Comparison of ENCODE assay signal across 10 cellular contexts in the genomic region with DNA sequence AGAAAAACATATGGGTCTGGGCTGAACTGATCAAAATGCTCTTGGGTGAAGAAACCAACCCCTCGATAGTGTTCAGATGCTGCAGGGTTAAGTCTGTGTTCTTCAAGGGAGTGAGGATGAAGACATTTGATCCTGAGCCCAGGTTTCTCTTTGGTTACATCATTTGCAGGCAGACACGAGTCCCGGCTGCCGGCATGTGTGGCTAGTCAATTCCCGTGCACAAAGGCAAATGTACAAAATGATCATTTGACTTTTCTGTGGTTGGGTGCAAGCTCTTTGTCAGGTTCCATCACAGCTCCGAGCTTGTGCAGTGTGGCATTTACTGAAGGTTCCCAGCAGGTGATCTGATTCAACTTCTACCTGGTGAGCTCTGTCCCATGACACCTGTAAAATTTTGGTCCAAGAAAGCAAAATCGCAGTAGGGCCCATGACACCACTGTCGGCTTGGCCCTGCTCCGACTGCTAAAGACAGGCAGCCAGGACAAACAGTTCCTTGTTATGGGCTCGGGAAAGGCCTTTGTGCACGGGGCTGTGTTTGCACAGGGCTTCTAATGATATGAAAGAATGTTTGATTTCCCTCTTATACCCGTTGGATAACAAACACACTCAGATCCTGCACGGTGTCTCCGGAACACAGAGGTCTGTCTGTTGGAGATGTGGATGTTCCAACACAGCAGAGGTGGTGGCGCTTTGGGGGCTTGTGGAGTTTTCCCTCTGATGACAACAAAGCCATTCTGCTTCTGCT. TPM values are rescaled to one million over a fixed set of nuclear protein-coding genes. Genes with fewer than 3 reads are reported as not detected.
DNase-seq lines count a peak whose midpoint lies in the region; ATAC-seq, FAIRE-seq and TF ChIP-seq lines count a peak whose summit lies in the region.
"Had no signal": no experiment of that assay in that cellular context is flagged by ENCODE, and none has a peak within 500 bp of the region (broad histone marks: within the 10 kb centered on the region; RNA-seq: fewer than 3 reads in every experiment).

No MANE protein-coding gene starts in this region.

- H3K27ac ChIP-seq in endothelial cell of umbilical vein (ENCODE audit: insufficient read depth, low read depth, low read length) (no peak overlapping the region), neural cell (ENCODE audit: low read length) (peak overlapping the region; percentile 1), smooth muscle cell (ENCODE audit: low read depth) (no peak overlapping the region)

- no peak for TF ChIP-seq RAD21 in neural cell (conservative IDR thresholded peaks at IDR 0.05)

- intact Hi-C loops in endothelial cell of umbilical vein (cut with micrococcal nuclease) = loop anchor here (2.0 to 10.0 kb wide), 4 partner anchors 106 to 1000 kb away; partner anchors contain the start of gene BACH2

- H3K4me2 ChIP-seq in endothelial cell of umbilical vein (ENCODE audit: insufficient read depth, low read length) = no peak overlapping the region
- H3K4me2 ChIP-seq in neural cell (ENCODE audit: low read length) = no peak overlapping the region
- no peak overlapping the region for H3K4me2 ChIP-seq in smooth muscle cell

- WGBS in smooth muscle cell (ENCODE audit: low lambda C conversion rate) = 92% methylated on average over 15 of the region's 15 CpGs

- dilution Hi-C loops in endothelial cell of umbilical vein (cut with MboI; ENCODE audit: extremely low pct_ligation_motif_present, low sequenced_read_pairs) = no loop called here

- no peak for TF ChIP-seq EP300 in neural cell (conservative IDR thresholded peaks at IDR 0.05; ENCODE audit: poor library complexity, severe bottlenecking)

- no peak overlapping the region for H2AFZ ChIP-seq in endothelial cell of umbilical vein (ENCODE audit: low read depth, low read length)
- H2AFZ ChIP-seq in neural cell (ENCODE audit: low read depth, low read length) = no peak overlapping the region
- no peak overlapping the region for H2AFZ ChIP-seq in smooth muscle cell (ENCODE audit: low read depth)

- H3K9me3 ChIP-seq in endothelial cell of umbilical vein (replicated peaks; ENCODE audit: control insufficient read depth, insufficient read depth, low read length) (no peaks in the 10 kb centered on the region), neural cell (ENCODE audit: low read length) (no peaks in the 10 kb centered on the region), smooth muscle cell (replicated peaks; ENCODE audit: low read depth) (no peaks in the 10 kb centered on the region)

- DNase-seq in COLO829 (ENCODE audit: low spot score) (peak; percentile 85), NCI-H460 (ENCODE audit: extremely low read depth, low read depth) (peak; percentile 38), endothelial cell of umbilical vein (ENCODE audit: low read depth, low spot score) (no peak), smooth muscle cell (lab: John Stamatoyannopoulos, UW; ENCODE audit: unreplicated experiment) (no peak), NOMO-1 (lab: John Stamatoyannopoulos, UW; ENCODE audit: unreplicated experiment in 2 of 2) (no peak), HTR-8/SVneo (ENCODE audit: insufficient read length, low spot score) (no peak)

- H3K27me3 ChIP-seq in endothelial cell of umbilical vein (ENCODE audit: control insufficient read depth in 2 of 2, insufficient read depth in 2 of 2, low read length in 2 of 2) (peaks cover 0 to 10% of the 10 kb centered on the region in 2 experiments), neural cell (ENCODE audit: insufficient read depth, low read depth, low read length) (no peaks in the 10 kb centered on the region), smooth muscle cell (ENCODE audit: low read depth) (no peaks in the 10 kb centered on the region)

- CTCF ChIA-PET in endothelial cell of umbilical vein (lab: Charles Lee) = interaction anchor here (0.5 to 4.8 kb wide), 94 partner anchors 8 to 746 kb away, joined by 3 to 269 read pairs (median 5); partner anchors contain the start of genes BACH2 and MDN1

- ATAC-seq in GM21576 (IDR thresholded peaks at IDR 0.05; ENCODE audit: unreplicated experiment) = no peak

- no TSS peak for BruUV-seq in endothelial cell of umbilical vein (replicated peaks; lab: Mats Ljungman, UMichigan)

- FAIRE-seq in endothelial cell of umbilical vein (lab: Jason Lieb, UNC) = peak; percentile 4
- no peak for FAIRE-seq in HTR-8/SVneo (lab: Jason Lieb, UNC)

- H3F3A ChIP-seq in neural cell (ENCODE audit: insufficient read depth, low read length, poor library complexity, severe bottlenecking) (no peaks in the 10 kb centered on the region), smooth muscle cell (ENCODE audit: low read depth) (no peaks in the 10 kb centered on the region)

- H3K36me3 ChIP-seq in endothelial cell of umbilical vein (ENCODE audit: control insufficient read depth in 2 of 2, extremely low read depth in 1 of 2, insufficient read depth in 2 of 2, low read length in 2 of 2) (no peaks in the 10 kb centered on the region), neural cell (ENCODE audit: insufficient read depth, low read length) (peaks cover 9% of the 10 kb centered on the region), smooth muscle cell (ENCODE audit: low read depth) (no peaks in the 10 kb centered on the region)

- POLR2A ChIA-PET in endothelial cell of umbilical vein (lab: Charles Lee) = interaction anchor here (1.0 kb wide), 1 partner anchor 538 kb away, joined by 3 read pairs; no protein-coding TSS in a partner anchor

- H3K79me2 ChIP-seq in endothelial cell of umbilical vein (ENCODE audit: control insufficient read depth, insufficient read depth, low read length) (no peaks in the 10 kb centered on the region), neural cell (replicated peaks; ENCODE audit: insufficient read depth, low read length) (peaks cover 11% of the 10 kb centered on the region), smooth muscle cell (ENCODE audit: low read depth) (no peaks in the 10 kb centered on the region)

- TF ChIP-seq CTCF in endothelial cell of umbilical vein (IDR thresholded peaks at IDR 0.05; ENCODE audit: extremely low read depth in 1 of 2, insufficient read depth in 1 of 2, low read depth in 1 of 2, low read length in 2 of 2) = no peak
- TF ChIP-seq CTCF in neural cell (IDR thresholded peaks at IDR 0.05; ENCODE audit: poor library complexity, severe bottlenecking) = no peak
- TF ChIP-seq CTCF in smooth muscle cell (IDR thresholded peaks at IDR 0.05; ENCODE audit: borderline replicate concordance, insufficient read depth, poor library complexity, severe bottlenecking) = no peak

- H3K4me3 ChIP-seq in endothelial cell of umbilical vein (replicated peaks in 1 of 3; ENCODE audit: insufficient read depth in 1 of 3, low read depth in 1 of 3, low read length in 3 of 3) (no peak overlapping the region), neural cell (ENCODE audit: low read length) (no peak overlapping the region), smooth muscle cell (no peak overlapping the region)

- H3K9me1 ChIP-seq in endothelial cell of umbilical vein (replicated peaks; ENCODE audit: control insufficient read depth, extremely low read depth, insufficient read depth, low read length) = no peaks in the 10 kb centered on the region

- H3K4me1 ChIP-seq in endothelial cell of umbilical vein (ENCODE audit: control insufficient read depth, extremely low read depth, insufficient read depth, low read length) (no peaks in the 10 kb centered on the region), smooth muscle cell (ENCODE audit: low read depth) (no peaks in the 10 kb centered on the region)

- TF ChIP-seq POLR2A in endothelial cell of umbilical vein (IDR thresholded peaks at IDR 0.05; ENCODE audit: low read depth, low read length) = no peak

- no peaks in the 10 kb centered on the region for H3K9me2 ChIP-seq in neural cell (ENCODE audit: insufficient read depth, low read length)

- H3K9ac ChIP-seq in endothelial cell of umbilical vein (replicated peaks; ENCODE audit: extremely low read depth, insufficient read depth, low read length) = no peak overlapping the region
- no peak overlapping the region for H3K9ac ChIP-seq in neural cell (ENCODE audit: low read length)
- no peak overlapping the region for H3K9ac ChIP-seq in smooth muscle cell (ENCODE audit: low read depth)

- H4K20me1 ChIP-seq in endothelial cell of umbilical vein (replicated peaks; ENCODE audit: control insufficient read depth, extremely low read depth, insufficient read depth, low read length) (no peaks in the 10 kb centered on the region), neural cell (ENCODE audit: insufficient read depth) (no peaks in the 10 kb centered on the region), smooth muscle cell (ENCODE audit: low read depth) (no peaks in the 10 kb centered on the region)

TF ChIP-seq in endothelial cell of umbilical vein, 7 proteins besides CTCF, POLR2A, EP300 and RAD21:
- no peak for TF ChIP-seq JUN (IDR thresholded peaks at IDR 0.05; ENCODE audit: borderline replicate concordance, insufficient read depth, insufficient read length, low read depth)

TF ChIP-seq in neural cell, 6 proteins besides CTCF, POLR2A, EP300 and RAD21 (continues in another document):
- TF ChIP-seq MXI1 (conservative IDR thresholded peaks at IDR 0.05; ENCODE audit: poor library complexity, severe bottlenecking) (no peak), SMC3 (conservative IDR thresholded peaks at IDR 0.05; ENCODE audit: poor library complexity) (no peak), EZH2 (IDR thresholded peaks at IDR 0.05; ENCODE audit: borderline replicate concordance, insufficient read depth, low read length, poor library complexity, severe bottlenecking) (no peak), POLR2AphosphoS5 (IDR thresholded peaks at IDR 0.05) (no peak), TAF1 (IDR thresholded peaks at IDR 0.05; ENCODE audit: low read depth) (no peak)

RNA-seq across cellular contexts. Expression of gene GJA10, which starts 46.9 kb away (rescaled TPM):
- not detected in 2 replicates for total RNA-seq in NCI-H460 (2014; rRNA removed; shearing (Covaris generic))
- not detected in 2 replicates for polyA plus RNA-seq in NCI-H460 (2014; cell fraction: nucleus; rRNA removed)
- total RNA-seq in endothelial cell of umbilical vein = not detected in 2 replicates
- polyA plus RNA-seq in endothelial cell of umbilical vein = not detected in 2 replicates
- polyA plus RNA-seq in endothelial cell of umbilical vein (2011; cell fraction: cytosol; rRNA removed) = not detected in 2 replicates
- not detected in 2 replicates for polyA plus RNA-seq in endothelial cell of umbilical vein (2011; cell fraction: nucleus; rRNA removed)
- not detected in 2 replicates for polyA plus RNA-seq in endothelial cell of umbilical vein (2012)
- polyA minus RNA-seq in endothelial cell of umbilical vein = not detected in 2 replicates
- not detected for polyA minus RNA-seq in endothelial cell of umbilical vein (2011; cell fraction: cytosol; rRNA and poly(A)+ RNA removed)
- not detected in 2 replicates for polyA minus RNA-seq in endothelial cell of umbilical vein (2011; cell fraction: nucleus; rRNA and poly(A)+ RNA removed)
- not detected in 2 replicates for polyA plus RNA-seq in neural cell
- polyA minus RNA-seq in neural cell = 0.49 TPM in 1 of 2 replicates, not detected in the other
- total RNA-seq in smooth muscle cell = not detected in 2 replicates
- polyA plus RNA-seq in smooth muscle cell = not detected in 2 replicates
- total RNA-seq: omental fat pad had no signal
- polyA plus RNA-seq: thymus had no signal

Comparison
In these comparisons a context has a peak if more than half of its experiments do, and no peak if none do; other contexts are left out.
1. DNase-seq: peak in COLO829 (single experiment) and NCI-H460 (single experiment); none in endothelial cell of umbilical vein (single experiment), smooth muscle cell (single experiment), NOMO-1 (0 of 2) and HTR-8/SVneo (single experiment).